In genomic region chr12:55653031-55653430, GRCh38 we compare ENCODE assay signal across 23 cellular contexts. TPM values are rescaled to one million over a fixed set of nuclear protein-coding genes. Genes with fewer than 3 reads are reported as not detected.
DNase-seq lines count a peak whose midpoint lies in the region; ATAC-seq and TF ChIP-seq lines count a peak whose summit lies in the region.
"Had no signal": no experiment of that assay in that cellular context is flagged by ENCODE, and none has a peak within 500 bp of the region (broad histone marks: within the 10 kb centered on the region; RNA-seq: fewer than 3 reads in every experiment).

No MANE protein-coding gene starts in this region.

- POLR2A ChIA-PET in activated CD8-positive, alpha-beta T cell treated with anti-CD3 and anti-CD28 coated beads for 36 hours (lab: Charles Lee): no interaction called here

- CTCF ChIA-PET in activated CD8-positive, alpha-beta T cell treated with anti-CD3 and anti-CD28 coated beads for 36 hours (lab: Charles Lee): no interaction called here

- no peaks in the 10 kb centered on the region for H3K36me3 Mint-ChIP-seq in natural killer cell
- no peaks in the 10 kb centered on the region for H3K36me3 Mint-ChIP-seq in natural killer cell treated with Interleukin-12 subunit alpha and Interleukin-12 subunit beta and Interleukin-15 and Interleukin-18, amount 100 ng/mL, for 72 hours
- H3K36me3 Mint-ChIP-seq in activated CD8-positive, alpha-beta T cell treated with anti-CD3 and anti-CD28 coated beads for 36 hours (ENCODE audit: low read depth): peaks cover 8% of the 10 kb centered on the region
- H3K36me3 Mint-ChIP-seq: CD8-positive, alpha-beta memory T cell had no signal

- H3K4me1 Mint-ChIP-seq in natural killer cell: peaks cover 4 to 5% of the 10 kb centered on the region in 2 donors
- peaks cover 9 to 11% of the 10 kb centered on the region in 2 donors for H3K4me1 Mint-ChIP-seq in natural killer cell treated with Interleukin-12 subunit alpha and Interleukin-12 subunit beta and Interleukin-15 and Interleukin-18, amount 100 ng/mL, for 72 hours (ENCODE audit: low read depth in 2 of 2)
- peaks cover 20% of the 10 kb centered on the region for H3K4me1 Mint-ChIP-seq in activated CD8-positive, alpha-beta T cell treated with anti-CD3 and anti-CD28 coated beads for 36 hours (ENCODE audit: low read depth)

- TF ChIP-seq CTCF in natural killer cell (IDR thresholded peaks at IDR 0.05): no peak
- TF ChIP-seq CTCF in activated CD8-positive, alpha-beta T cell treated with anti-CD3 and anti-CD28 coated beads for 36 hours (IDR thresholded peaks at IDR 0.05): no peak

- no peaks in the 10 kb centered on the region for H3K9me3 Mint-ChIP-seq in natural killer cell
- H3K9me3 Mint-ChIP-seq in natural killer cell treated with Interleukin-12 subunit alpha and Interleukin-12 subunit beta and Interleukin-15 and Interleukin-18, amount 100 ng/mL, for 72 hours: peaks cover 4% of the 10 kb centered on the region
- H3K9me3 Mint-ChIP-seq in activated CD8-positive, alpha-beta T cell treated with anti-CD3 and anti-CD28 coated beads for 36 hours: peaks cover 27% of the 10 kb centered on the region

- no peak overlapping the region for H3K27ac Mint-ChIP-seq in natural killer cell
- no peak overlapping the region for H3K27ac Mint-ChIP-seq in natural killer cell treated with Interleukin-12 subunit alpha and Interleukin-12 subunit beta and Interleukin-15 and Interleukin-18, amount 100 ng/mL, for 72 hours
- H3K27ac Mint-ChIP-seq in activated CD8-positive, alpha-beta T cell treated with anti-CD3 and anti-CD28 coated beads for 36 hours: peak overlapping the region; percentile 5
- H3K27ac Mint-ChIP-seq: CD8-positive, alpha-beta memory T cell had no signal

- peak; percentile 11 for DNase-seq in activated CD4-positive, alpha-beta T cell treated with anti-CD3 and anti-CD28 coated beads, Interleukin-2, amount 50 U/mL, for 4 hours
- no peak for DNase-seq in activated CD4-positive, alpha-beta T cell treated with anti-CD3 and anti-CD28 coated beads for 1 hour
- no peak for DNase-seq in natural killer cell
- no peak for DNase-seq in natural killer cell treated with Interleukin-12 subunit alpha and Interleukin-12 subunit beta and Interleukin-15 and Interleukin-18, amount 100 ng/mL, for 72 hours (ENCODE audit: low spot score)
- DNase-seq in activated CD8-positive, alpha-beta T cell treated with anti-CD3 and anti-CD28 coated beads for 36 hours: peak; percentile 55
- DNase-seq in left lobe of liver (ENCODE audit: low spot score): peak; percentile 12
- no peak for DNase-seq in activated effector memory CD4-positive, alpha-beta T cell treated with anti-CD3 and anti-CD28 coated beads, Interleukin-2, amount 50 U/mL, for 16 hours
- no peak for DNase-seq in D341Med (ENCODE audit: low spot score)
- DNase-seq: AML-193, C1 segment of cervical spinal cord, Calu3, GM23248, HCEC 1CT, NCI-H1105 treated with DMSO at 0.1 percent for 48 hours, NCI-H1694, NCI-H2081, NCI-H2171, NCI-H524 treated with DMSO at 0.1 percent for 48 hours had no signal

- no peak overlapping the region for H3K4me3 Mint-ChIP-seq in natural killer cell
- H3K4me3 Mint-ChIP-seq in natural killer cell treated with Interleukin-12 subunit alpha and Interleukin-12 subunit beta and Interleukin-15 and Interleukin-18, amount 100 ng/mL, for 72 hours: no peak overlapping the region
- no peak overlapping the region for H3K4me3 Mint-ChIP-seq in activated CD8-positive, alpha-beta T cell treated with anti-CD3 and anti-CD28 coated beads for 36 hours
- H3K4me3 Mint-ChIP-seq: CD8-positive, alpha-beta memory T cell had no signal

- ATAC-seq in natural killer cell (peak in 2 of 3 donors; percentile 58 to 60), left lobe of liver (no peak)
- no peak for ATAC-seq in natural killer cell treated with Interleukin-12 subunit alpha and Interleukin-12 subunit beta and Interleukin-15 and Interleukin-18, amount 100 ng/mL, for 72 hours
- no peak for ATAC-seq in activated CD8-positive, alpha-beta T cell treated with anti-CD3 and anti-CD28 coated beads for 36 hours
- ATAC-seq: Right ventricle myocardium inferior had no signal

- peaks cover 0 to 5% of the 10 kb centered on the region in 2 donors for H3K27me3 Mint-ChIP-seq in natural killer cell (ENCODE audit: low read depth in 2 of 2)
- H3K27me3 Mint-ChIP-seq in natural killer cell treated with Interleukin-12 subunit alpha and Interleukin-12 subunit beta and Interleukin-15 and Interleukin-18, amount 100 ng/mL, for 72 hours: no peaks in the 10 kb centered on the region
- H3K27me3 Mint-ChIP-seq in activated CD8-positive, alpha-beta T cell treated with anti-CD3 and anti-CD28 coated beads for 36 hours: peaks cover 1% of the 10 kb centered on the region

- intact Hi-C loops in natural killer cell (cut with micrococcal nuclease): no loop called here
- intact Hi-C loops in activated CD8-positive, alpha-beta T cell treated with anti-CD3 and anti-CD28 coated beads for 36 hours (cut with micrococcal nuclease): no loop called here

RNA-seq across cellular contexts. Expression of gene OR10P1, which starts 16.3 kb away (rescaled TPM):
- total RNA-seq in natural killer cell (not detected), left lobe of liver (not detected)
- not detected for total RNA-seq in natural killer cell treated with Interleukin-12 subunit alpha and Interleukin-12 subunit beta and Interleukin-15 and Interleukin-18, amount 100 ng/mL, for 72 hours
- total RNA-seq in activated CD8-positive, alpha-beta T cell treated with anti-CD3 and anti-CD28 coated beads for 36 hours: not detected
- total RNA-seq: A172; Calu3; CD8-positive, alpha-beta memory T cell; Daoy; GM23248; HT1080; Right ventricle myocardium inferior had no signal

RNA-seq across cellular contexts. Expression of gene ITGA7, which starts 54.7 kb away (rescaled TPM):
- total RNA-seq in natural killer cell: 1 to 10 TPM; 2.8 to 4.6 (median 4.3) TPM
- total RNA-seq in natural killer cell treated with Interleukin-12 subunit alpha and Interleukin-12 subunit beta and Interleukin-15 and Interleukin-18, amount 100 ng/mL, for 72 hours: 1 to 10 TPM; 2.1 to 4.2 TPM
- 1 to 10 TPM; 4.3 to 4.8 TPM for total RNA-seq in activated CD8-positive, alpha-beta T cell treated with anti-CD3 and anti-CD28 coated beads for 36 hours
- 16.9 TPM for total RNA-seq in left lobe of liver

Comparison
In these comparisons a context has a peak if more than half of its experiments do, and no peak if none do; other contexts are left out.
1. DNase-seq: peak in activated CD4-positive, alpha-beta T cell treated with anti-CD3 and anti-CD28 coated beads, Interleukin-2, amount 50 U/mL, for 4 hours (2 of 2), activated CD8-positive, alpha-beta T cell treated with anti-CD3 and anti-CD28 coated beads for 36 hours (single experiment) and left lobe of liver (single experiment); none in activated CD4-positive, alpha-beta T cell treated with anti-CD3 and anti-CD28 coated beads for 1 hour (single experiment), natural killer cell (single experiment), natural killer cell treated with Interleukin-12 subunit alpha and Interleukin-12 subunit beta and Interleukin-15 and Interleukin-18, amount 100 ng/mL, for 72 hours (single experiment), activated effector memory CD4-positive, alpha-beta T cell treated with anti-CD3 and anti-CD28 coated beads, Interleukin-2, amount 50 U/mL, for 16 hours (single experiment) and D341Med (single experiment).
2. ATAC-seq: peak in natural killer cell (2 of 3); none in natural killer cell treated with Interleukin-12 subunit alpha and Interleukin-12 subunit beta and Interleukin-15 and Interleukin-18, amount 100 ng/mL, for 72 hours (0 of 2), activated CD8-positive, alpha-beta T cell treated with anti-CD3 and anti-CD28 coated beads for 36 hours (single experiment) and left lobe of liver (single experiment).